20 cellular contexts compared by ENCODE assay signal in the genomic region with DNA sequence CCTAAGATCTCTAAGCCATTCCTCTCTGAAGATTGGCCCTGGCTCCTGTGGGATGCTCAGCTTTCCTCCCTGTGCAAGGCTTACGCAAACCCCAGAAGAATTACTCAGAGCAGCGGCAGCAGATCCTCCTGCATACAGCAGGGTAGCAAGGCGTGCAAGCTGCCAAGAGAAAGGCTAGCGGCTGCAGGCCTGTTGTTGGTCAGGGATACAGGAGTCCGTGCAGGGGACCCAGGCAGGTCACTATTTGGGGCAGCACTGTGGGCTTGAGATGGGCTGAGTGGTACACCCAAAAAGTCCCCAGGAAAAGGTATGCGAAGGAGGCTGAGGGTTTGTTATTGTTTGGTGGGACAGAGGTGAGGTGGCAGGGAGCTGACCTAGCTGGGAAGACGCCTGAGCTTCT. TPM values are rescaled to one million over a fixed set of nuclear protein-coding genes. Genes with fewer than 3 reads are reported as not detected.
DNase-seq lines count a peak whose midpoint lies in the region; ATAC-seq, FAIRE-seq and TF ChIP-seq lines count a peak whose summit lies in the region.
"Had no signal": no experiment of that assay in that cellular context is flagged by ENCODE, and none has a peak within 500 bp of the region (broad histone marks: within the 10 kb centered on the region; RNA-seq: fewer than 3 reads in every experiment).

No MANE protein-coding gene starts in this region.

- BruUV-seq in HCT116 (replicated peaks; lab: Mats Ljungman, UMichigan): no TSS peak

- no peak overlapping the region for H2BK120ac ChIP-seq in H1 (replicated peaks; ENCODE audit: low read depth, low read length)

- TF ChIP-seq POLR2A in HCT116 (IDR thresholded peaks at IDR 0.05; ENCODE audit: borderline replicate concordance, extremely low read depth, insufficient read depth, insufficient read length) (no peak), H1 (IDR thresholded peaks at IDR 0.05; ENCODE audit: control extremely low read depth in 1 of 2, low read depth in 2 of 2, low read length in 2 of 2) (no peak)

- FAIRE-seq in H1 (lab: Jason Lieb, UNC): no peak

- 93% methylated on average over 7 of the region's 7 CpGs; no CpG with 5 or more reads in 1 of the 2 experiments for WGBS in H1 (ENCODE audit: extremely low coverage in 1 of 2, insufficient coverage in 1 of 2, insufficient read length in 1 of 2, insufficient replicate concordance in 2 of 2, low coverage in 1 of 2, low lambda C conversion rate in 2 of 2, missing lambda C conversion rate in 1 of 2), 2 experiments

- H3K4me3 Mint-ChIP-seq in activated T-cell treated with anti-CD3 and anti-CD28 coated beads, Interleukin-2, amount 50 U/mL, for 24 hours: peak overlapping the region; percentile 77
- H3K4me3 Mint-ChIP-seq in progenitor cell of endocrine pancreas (ENCODE audit: low read depth): peak overlapping the region; percentile 63

- H4K8ac ChIP-seq in H1 (ENCODE audit: extremely low read depth, insufficient read depth, low read length): no peak overlapping the region

- no peak overlapping the region for H2AK5ac ChIP-seq in H1 (ENCODE audit: low read depth, low read length)

- 0 out of 2 replicates have a peak, but pooled peaks cover 4% of the 10 kb centered on the region for H3K79me2 ChIP-seq in HCT116 (ENCODE audit: insufficient read depth, low read length)
- no peaks in the 10 kb centered on the region for H3K79me2 ChIP-seq in H1 (ENCODE audit: control insufficient read depth in 1 of 2, insufficient read depth in 2 of 2, low read length in 2 of 2)

- no peak overlapping the region for H3K23ac ChIP-seq in H1 (ENCODE audit: insufficient read length)

- H3K56ac ChIP-seq in H1 (replicated peaks; ENCODE audit: insufficient read length, low read depth, low read length): no peak overlapping the region

- H3K14ac ChIP-seq in H1 (ENCODE audit: insufficient read length): no peak overlapping the region

- H2BK5ac ChIP-seq in H1 (ENCODE audit: low read depth, low read length): no peak overlapping the region

- CTCF ChIA-PET in HCT116 (lab: Charles Lee): no interaction called here
- CTCF ChIA-PET in H1 (lab: Charles Lee; ENCODE audit: partially characterized antibody): interaction anchor here (0.6 to 2.1 kb wide), 7 partner anchors 11 to 71 kb away, joined by 3 to 9 read pairs (median 4); no protein-coding TSS in a partner anchor

- H2AFZ ChIP-seq in HCT116 (ENCODE audit: low read depth, low read length, poor library complexity, severe bottlenecking): no peak overlapping the region
- H2AFZ ChIP-seq in H1 (ENCODE audit: low read length): no peak overlapping the region

- POLR2A ChIA-PET in HCT116 (lab: Charles Lee) (no interaction called here), H1 (lab: Charles Lee; ENCODE audit: partially characterized antibody) (interaction anchor here (2.1 kb wide), 1 partner anchor 60 kb away, joined by 7 read pairs; no protein-coding TSS in a partner anchor)

- H3K4me1 Mint-ChIP-seq in activated T-cell treated with anti-CD3 and anti-CD28 coated beads, Interleukin-2, amount 50 U/mL, for 24 hours (ENCODE audit: low read depth): peaks cover 24% of the 10 kb centered on the region
- peaks cover 6% of the 10 kb centered on the region for H3K4me1 Mint-ChIP-seq in progenitor cell of endocrine pancreas (ENCODE audit: low read depth)

- no peak overlapping the region for H2BK20ac ChIP-seq in H1 (ENCODE audit: low read length)

- H3K4me1 ChIP-seq in HCT116 (ENCODE audit: control insufficient read depth in 1 of 2, insufficient read depth in 2 of 2, low read length in 2 of 2) (peaks cover 17 to 38% of the 10 kb centered on the region in 2 experiments; a peak in 3 of 4 replicates), H1 (replicated peaks in 1 of 4; ENCODE audit: control insufficient read depth in 3 of 4, insufficient read depth in 4 of 4, low read length in 3 of 4) (peaks cover 0 to 5% (median 4%) of the 10 kb centered on the region in 4 experiments; a peak in 4 of 7 replicates)

- H3K79me1 ChIP-seq in H1 (ENCODE audit: low read depth, low read length): no peaks in the 10 kb centered on the region

- no peak overlapping the region for H4K91ac ChIP-seq in H1 (replicated peaks; ENCODE audit: insufficient read length, low read length)

- H3K9me3 Mint-ChIP-seq in activated T-cell treated with anti-CD3 and anti-CD28 coated beads, Interleukin-2, amount 50 U/mL, for 24 hours: no peaks in the 10 kb centered on the region
- H3K9me3 Mint-ChIP-seq in progenitor cell of endocrine pancreas (ENCODE audit: low read depth): no peaks in the 10 kb centered on the region
- H3K9me3 Mint-ChIP-seq: activated B cell treated with CpG ODN at 0.5 μM for 24 hours had no signal

- ATAC-seq in HCT116: no peak
- ATAC-seq in HG02840 (IDR thresholded peaks at IDR 0.05; ENCODE audit: low FRiP score, unreplicated experiment): no peak
- no peak for ATAC-seq in GM18519 (IDR thresholded peaks at IDR 0.05; ENCODE audit: low FRiP score, unreplicated experiment)
- ATAC-seq: right cardiac atrium had no signal

- H3K27ac ChIP-seq in HCT116 (ENCODE audit: low read depth, low read length) (no peak overlapping the region), H1 (ENCODE audit: low read depth, low read length) (no peak overlapping the region)
- H3K27ac ChIP-seq: Peyer's patch, upper lobe of left lung had no signal

- H4K20me1 ChIP-seq in HCT116 (ENCODE audit: insufficient read depth) (no peaks in the 10 kb centered on the region), H1 (replicated peaks in 1 of 2; ENCODE audit: control insufficient read depth in 1 of 2, insufficient read depth in 2 of 2, low read length in 2 of 2) (no peaks in the 10 kb centered on the region)

- H3K36me3 ChIP-seq in HCT116 (ENCODE audit: control insufficient read depth in 1 of 2, insufficient read depth in 2 of 2, low read length in 2 of 2) (no peaks in the 10 kb centered on the region), H1 (ENCODE audit: control insufficient read depth in 2 of 4, insufficient read depth in 4 of 4, low read length in 3 of 4) (no peaks in the 10 kb centered on the region)
- H3K36me3 ChIP-seq: Peyer's patch, upper lobe of left lung had no signal

- DNase-seq in activated T-cell treated with anti-CD3 and anti-CD28 coated beads, Interleukin-2, amount 50 U/mL, for 24 hours: no peak
- DNase-seq in activated T-cell treated with anti-CD3 and anti-CD28 coated beads, Interleukin-2, amount 50 U/mL, for 48 hours: no peak
- DNase-seq in HCT116 (ENCODE audit: low read depth, low spot score) (no peak), H1 (ENCODE audit: low read depth in 1 of 2, low spot score in 2 of 2) (no peak), progenitor cell of endocrine pancreas (ENCODE audit: low spot score, unreplicated experiment) (no peak)
- DNase-seq in activated CD8-positive, alpha-beta memory T cell treated with anti-CD3 and anti-CD28 coated beads, Interleukin-2, amount 50 U/mL, for 4 hours: no peak
- DNase-seq: activated B cell treated with CpG ODN at 0.5 μM for 24 hours; amygdala; IMR-90; NCI-H1048; NCI-H2171; NCI-H748 treated with DMSO at 0.1 percent for 48 hours; Peyer's patch; right cardiac atrium; stimulated activated CD4-positive, alpha-beta T cell treated with anti-CD3 and anti-CD28 coated beads, Interleukin-2, amount 100 ng/mL, for 48 hours; stimulated activated CD8-positive, alpha-beta memory T cell treated with anti-CD3 and anti-CD28 coated beads, Interleukin-4, amount 100 ng/mL, for 48 hours; upper lobe of left lung had no signal

- H3K4me3 ChIP-seq in HCT116 (replicated peaks in 1 of 2; ENCODE audit: low read depth in 1 of 2, low read length in 2 of 2): no peak overlapping the region
- H3K4me3 ChIP-seq in H1 (ENCODE audit: extremely low read depth in 1 of 4, insufficient read depth in 2 of 4, low read depth in 3 of 4, low read length in 4 of 4): no peak overlapping the region

- TF ChIP-seq CTCF in HCT116 (IDR thresholded peaks at IDR 0.05 in 2 of 3, conservative IDR thresholded peaks at IDR 0.05 in 1 of 3; ENCODE audit: borderline replicate concordance in 1 of 3, insufficient read depth in 1 of 3, low read depth in 2 of 3, low read length in 2 of 3) (no peak), H1 (IDR thresholded peaks at IDR 0.05; ENCODE audit: control extremely low read depth in 1 of 3, insufficient read depth in 1 of 3, low read depth in 1 of 3, low read length in 3 of 3) (no peak), progenitor cell of endocrine pancreas (IDR thresholded peaks at IDR 0.05; ENCODE audit: unreplicated experiment) (no peak)

- no peak overlapping the region for H3K4ac ChIP-seq in H1 (replicated peaks; ENCODE audit: insufficient read length, low read depth, low read length)

- no peak overlapping the region for H3K27ac Mint-ChIP-seq in activated T-cell treated with anti-CD3 and anti-CD28 coated beads, Interleukin-2, amount 50 U/mL, for 24 hours
- H3K27ac Mint-ChIP-seq in progenitor cell of endocrine pancreas: no peak overlapping the region
- H3K27ac Mint-ChIP-seq: activated B cell treated with CpG ODN at 0.5 μM for 24 hours had no signal

- H3K4me2 ChIP-seq in HCT116 (ENCODE audit: low read length) (0 out of 2 replicates have a peak overlapping the region, but pooled peaks have one; percentile 93), H1 (ENCODE audit: insufficient read depth in 1 of 2, low read depth in 2 of 2, low read length in 2 of 2) (no peak overlapping the region; a peak in 1 of 4 replicates)

- peaks cover 8% of the 10 kb centered on the region; the same call in 1 of the 2 replicates for H3K23me2 ChIP-seq in H1 (ENCODE audit: low read depth, low read length)

- H3K9ac ChIP-seq in HCT116 (ENCODE audit: low read length): no peak overlapping the region
- no peak overlapping the region for H3K9ac ChIP-seq in H1 (replicated peaks in 1 of 4; ENCODE audit: extremely low read depth in 1 of 4, low read depth in 3 of 4, low read length in 3 of 4)

- no peak overlapping the region for H4K5ac ChIP-seq in H1 (ENCODE audit: insufficient read length, low read depth, low read length)

- no peak overlapping the region for H3K18ac ChIP-seq in H1 (ENCODE audit: extremely low read depth, low read length)

- H3K27me3 ChIP-seq in HCT116 (ENCODE audit: insufficient read depth, low read length) (no peaks in the 10 kb centered on the region), H1 (replicated peaks in 1 of 4; ENCODE audit: control insufficient read depth in 3 of 4, extremely low read depth in 1 of 4, insufficient read depth in 3 of 4, low read length in 3 of 4) (peaks cover 0 to 36% (median 24%) of the 10 kb centered on the region in 4 experiments; a peak in 5 of 7 replicates)
- H3K27me3 ChIP-seq: Peyer's patch had no signal

- H3K9me3 ChIP-seq in HCT116 (ENCODE audit: control insufficient read depth in 1 of 2, insufficient read depth in 1 of 2, low read depth in 1 of 2, low read length in 2 of 2) (no peaks in the 10 kb centered on the region), H1 (ENCODE audit: insufficient read depth in 2 of 2, low read depth in 1 of 2, low read length in 1 of 2) (no peaks in the 10 kb centered on the region)
- H3K9me3 ChIP-seq: Peyer's patch, upper lobe of left lung had no signal

- H2BK15ac ChIP-seq in H1 (ENCODE audit: low read length): peak overlapping the region; percentile 31; the same call in 1 of the 2 replicates

- intact Hi-C loops in HCT116 (cut with micrococcal nuclease): loop anchor here (2.0 to 10.0 kb wide), 2 partner anchors 109 to 321 kb away; partner anchors contain the start of gene VPS26B

- H3K27me3 Mint-ChIP-seq in activated T-cell treated with anti-CD3 and anti-CD28 coated beads, Interleukin-2, amount 50 U/mL, for 24 hours: peaks cover 24% of the 10 kb centered on the region
- peaks cover 52% of the 10 kb centered on the region for H3K27me3 Mint-ChIP-seq in progenitor cell of endocrine pancreas

- RAD21 ChIA-PET in HCT116 (lab: Charles Lee; ENCODE audit: low non-redundant PET in 1 of 2, low total read pairs in 2 of 2, uncharacterized antibody in 2 of 2, unreplicated experiment in 2 of 2): no interaction called here

- H2BK12ac ChIP-seq in H1 (ENCODE audit: low read depth, low read length): no peak overlapping the region

- TF ChIP-seq RAD21 in HCT116 (IDR thresholded peaks at IDR 0.05; ENCODE audit: low read depth) (no peak), H1 (IDR thresholded peaks at IDR 0.05 in 1 of 2, conservative IDR thresholded peaks at IDR 0.05 in 1 of 2; ENCODE audit: low read depth in 2 of 2, low read length in 2 of 2) (no peak)

- no peaks in the 10 kb centered on the region for H3K9me2 ChIP-seq in HCT116 (ENCODE audit: insufficient read depth)

- TF ChIP-seq EP300 in H1 (IDR thresholded peaks at IDR 0.05; ENCODE audit: borderline replicate concordance in 1 of 2, low read depth in 2 of 2, low read length in 2 of 2): no peak

- peaks cover 3% of the 10 kb centered on the region for H3K36me3 Mint-ChIP-seq in activated T-cell treated with anti-CD3 and anti-CD28 coated beads, Interleukin-2, amount 50 U/mL, for 24 hours (ENCODE audit: low read depth)
- no peaks in the 10 kb centered on the region for H3K36me3 Mint-ChIP-seq in progenitor cell of endocrine pancreas (ENCODE audit: insufficient read depth)

RNA-seq across cellular contexts. Expression of gene GLB1L2, which starts 1.5 kb away (rescaled TPM):
- 27.1 TPM for total RNA-seq in HCT116 (2021; ENCODE audit: unreplicated experiment)
- polyA plus RNA-seq in HCT116 (2012): 23.0 and 29.0 TPM in 2 replicates
- total RNA-seq in H1 (2021; fragmentation: NEBNext Ultra II Directional; extraction: Animal tissue kit (Norgen Biotek cat#: 25700)): 7.9 and 8.0 TPM in 2 replicates
- 4.4 and 5.7 TPM in 2 replicates for polyA plus RNA-seq in H1 (2011; rRNA removed)
- polyA plus RNA-seq in H1 (2011; cell fraction: cytosol; rRNA removed): 6.2 TPM
- polyA plus RNA-seq in H1 (2011; cell fraction: nucleus; rRNA removed): 17.5 TPM
- polyA plus RNA-seq in H1 (2012, experiment 1 of 2): 4.7 to 8.2 TPM (median 6.0 TPM) in 4 replicates
- 5.8 TPM for polyA plus RNA-seq in H1 (2012, experiment 2 of 2)
- polyA plus RNA-seq in H1 (2013, experiment 1 of 2): 9.0 TPM
- polyA plus RNA-seq in H1 (2013, experiment 2 of 2): 9.1 TPM
- polyA minus RNA-seq in H1 (2011; rRNA and poly(A)+ RNA removed): 5.7 and 6.8 TPM in 2 replicates
- 2.8 TPM for polyA minus RNA-seq in H1 (2011; cell fraction: cytosol; rRNA and poly(A)+ RNA removed)
- polyA minus RNA-seq in H1 (2011; cell fraction: nucleus; rRNA and poly(A)+ RNA removed): 3.1 TPM
- total RNA-seq in progenitor cell of endocrine pancreas: 11.7 and 11.9 TPM in 2 replicates

RNA-seq across cellular contexts. Expression of gene GLB1L3, which starts 57.1 kb away (rescaled TPM):
- total RNA-seq in HCT116 (2021; ENCODE audit: unreplicated experiment): not detected
- not detected in 2 replicates for polyA plus RNA-seq in HCT116 (2012)
- total RNA-seq in H1 (2021; fragmentation: NEBNext Ultra II Directional; extraction: Animal tissue kit (Norgen Biotek cat#: 25700)): 32.6 and 33.2 TPM in 2 replicates
- polyA plus RNA-seq in H1 (2011; rRNA removed): 14.9 and 19.7 TPM in 2 replicates
- polyA plus RNA-seq in H1 (2011; cell fraction: cytosol; rRNA removed): 16.5 TPM
- polyA plus RNA-seq in H1 (2011; cell fraction: nucleus; rRNA removed): 58.1 TPM
- 20.7 to 26.8 TPM (median 25.0 TPM) in 4 replicates for polyA plus RNA-seq in H1 (2012, experiment 1 of 2)
- 10.5 TPM for polyA plus RNA-seq in H1 (2012, experiment 2 of 2)
- 19.3 TPM for polyA plus RNA-seq in H1 (2013, experiment 1 of 2)
- polyA plus RNA-seq in H1 (2013, experiment 2 of 2): 19.8 TPM
- polyA minus RNA-seq in H1 (2011; rRNA and poly(A)+ RNA removed): 8.7 and 10.5 TPM in 2 replicates
- polyA minus RNA-seq in H1 (2011; cell fraction: cytosol; rRNA and poly(A)+ RNA removed): 9.7 TPM
- polyA minus RNA-seq in H1 (2011; cell fraction: nucleus; rRNA and poly(A)+ RNA removed): 19.4 TPM
- total RNA-seq in progenitor cell of endocrine pancreas: not detected in 2 replicates
- total RNA-seq: activated B cell treated with CpG ODN at 0.5 μM for 24 hours, IMR-90, lung microvascular endothelial cell, Peyer's patch, right cardiac atrium had no signal
- polyA plus RNA-seq: IMR-90, right cardiac atrium had no signal

Comparison
In these comparisons a context has a peak if more than half of its experiments do, and no peak if none do; other contexts are left out.
1. RNA of gene GLB1L3, which starts 57.1 kb away (total RNA-seq): 32.6 to 33.2 TPM in H1; not detected in HCT116 (single experiment) and not detected in progenitor cell of endocrine pancreas; every median in the first group is over 10 times any median in the second.